In genomic region chr2:127576433-127577207, GRCh38 we compare ENCODE assay signal across 9 cellular contexts. TPM values are rescaled to one million over a fixed set of nuclear protein-coding genes. Genes with fewer than 3 reads are reported as not detected.
DNase-seq lines count a peak whose midpoint lies in the region; ATAC-seq and TF ChIP-seq lines count a peak whose summit lies in the region.
"Had no signal": no experiment of that assay in that cellular context is flagged by ENCODE, and none has a peak within 500 bp of the region (broad histone marks: within the 10 kb centered on the region; RNA-seq: fewer than 3 reads in every experiment).

No MANE protein-coding gene starts in this region.

- H2AFZ ChIP-seq in OCI-LY7 (ENCODE audit: low read length) = no peak overlapping the region

- H3K36me3 ChIP-seq in vagina = no peaks in the 10 kb centered on the region
- no peaks in the 10 kb centered on the region for H3K36me3 ChIP-seq in OCI-LY7 (ENCODE audit: insufficient read depth, low read length)

- no peaks in the 10 kb centered on the region for H3K79me2 ChIP-seq in OCI-LY7 (ENCODE audit: insufficient read depth, low read depth, low read length)

- H3K9me3 Mint-ChIP-seq in activated T-cell treated with anti-CD3 and anti-CD28 coated beads, Interleukin-2, amount 50 U/mL, for 4 hours = no peaks in the 10 kb centered on the region

- no peaks in the 10 kb centered on the region for H4K20me1 ChIP-seq in OCI-LY7 (ENCODE audit: insufficient read depth, low read length)

- H3K36me3 Mint-ChIP-seq in activated T-cell treated with anti-CD3 and anti-CD28 coated beads, Interleukin-2, amount 50 U/mL, for 4 hours (ENCODE audit: insufficient read depth) = no peaks in the 10 kb centered on the region

- peak; percentile 3 to 12 for DNase-seq in activated T-cell treated with anti-CD3 and anti-CD28 coated beads, Interleukin-2, amount 50 U/mL, for 48 hours
- DNase-seq in activated T-cell treated with anti-CD3 and anti-CD28 coated beads, Interleukin-2, amount 50 U/mL, for 4 hours = no peak
- DNase-seq in epidermal melanocyte (ENCODE audit: insufficient read length, low spot score) (peak; percentile 80), mesenteric fat pad (ENCODE audit: low spot score) (peak; percentile 92), vagina (ENCODE audit: extremely low spot score in 2 of 2) (peak; percentile 77 to 90), AML-193 (lab: John Stamatoyannopoulos, UW) (no peak), LoVo (ENCODE audit: low spot score) (no peak), OCI-LY7 (ENCODE audit: low spot score) (no peak)

- TF ChIP-seq CTCF in vagina (IDR thresholded peaks at IDR 0.05) = no peak
- no peak for TF ChIP-seq CTCF in OCI-LY7 (conservative IDR thresholded peaks at IDR 0.05; ENCODE audit: low read length)

- H3K9me3 ChIP-seq in vagina (no peaks in the 10 kb centered on the region), OCI-LY7 (ENCODE audit: low read length) (no peaks in the 10 kb centered on the region)

- no peak overlapping the region for H3K4me3 ChIP-seq in vagina
- H3K4me3 ChIP-seq in OCI-LY7 (ENCODE audit: low read depth, low read length, poor library complexity, severe bottlenecking) = no peak overlapping the region

- H3K27me3 Mint-ChIP-seq in activated T-cell treated with anti-CD3 and anti-CD28 coated beads, Interleukin-2, amount 50 U/mL, for 4 hours (ENCODE audit: low read depth) = peaks cover 3% of the 10 kb centered on the region

- no peaks in the 10 kb centered on the region for H3K9me2 ChIP-seq in OCI-LY7 (ENCODE audit: insufficient read depth, low read length)

- no peaks in the 10 kb centered on the region for H3K27me3 ChIP-seq in vagina

- TF ChIP-seq POLR2A in vagina (IDR thresholded peaks at IDR 0.05) = no peak

- no peak overlapping the region for H3K4me3 Mint-ChIP-seq in activated T-cell treated with anti-CD3 and anti-CD28 coated beads, Interleukin-2, amount 50 U/mL, for 4 hours

- no peak overlapping the region for H3K4me2 ChIP-seq in OCI-LY7 (ENCODE audit: low read length)

- H3K27ac ChIP-seq in vagina (no peak overlapping the region), OCI-LY7 (ENCODE audit: low read depth, low read length, poor library complexity, severe bottlenecking) (no peak overlapping the region)
- H3K27ac ChIP-seq: C4-2B had no signal

- POLR2A ChIA-PET in OCI-LY7 (lab: Charles Lee) = interaction anchor here (1.1 to 2.2 kb wide), 2 partner anchors 60 to 63 kb away, joined by 3 to 8 read pairs; no protein-coding TSS in a partner anchor

- peaks cover 15% of the 10 kb centered on the region for H3K4me1 Mint-ChIP-seq in activated T-cell treated with anti-CD3 and anti-CD28 coated beads, Interleukin-2, amount 50 U/mL, for 4 hours (ENCODE audit: low read depth)

- intact Hi-C loops in vagina (cut with DNase I) = no loop called here
- intact Hi-C loops in OCI-LY7 (cut with micrococcal nuclease; ENCODE audit: unreplicated experiment) = loop anchor here (5.0 kb wide), 1 partner anchor 126 kb away; the partner anchor contains the start of gene SFT2D3

- no TSS peak for BruUV-seq in OCI-LY7 (replicated peaks; lab: Mats Ljungman, UMichigan)

- ATAC-seq in activated T-cell treated with anti-CD3 and anti-CD28 coated beads, Interleukin-2, amount 50 U/mL, for 4 hours = no peak

- H3K4me1 ChIP-seq in vagina (peaks cover 12% of the 10 kb centered on the region), OCI-LY7 (ENCODE audit: insufficient read depth, low read length, poor library complexity, severe bottlenecking) (peaks cover 16% of the 10 kb centered on the region)

- CTCF ChIA-PET in OCI-LY7 (lab: Charles Lee; ENCODE audit: unreplicated experiment) = interaction anchor here (0.5 to 2.3 kb wide), 2 partner anchors 11 to 15 kb away, joined by 6 to 13 read pairs; no protein-coding TSS in a partner anchor

RNA-seq across cellular contexts. Expression of gene MYO7B, which starts 41.1 kb away (rescaled TPM):
- total RNA-seq in activated T-cell treated with anti-CD3 and anti-CD28 coated beads, Interleukin-2, amount 50 U/mL, for 4 hours = under 1 TPM; 0.16 to 0.68 (median 0.63) TPM
- total RNA-seq in mesenteric fat pad (2.1 TPM), vagina (not detected), OCI-LY7 (2022) (3.3 and 3.7 TPM in 2 replicates)
- not detected in 2 replicates for total RNA-seq in OCI-LY7 (2014; rRNA removed; shearing (Covaris generic))

RNA-seq across cellular contexts. Expression of gene IWS1, which starts 50.3 kb away (rescaled TPM):
- total RNA-seq in activated T-cell treated with anti-CD3 and anti-CD28 coated beads, Interleukin-2, amount 50 U/mL, for 4 hours = 10 to 100 TPM; 49.8 to 57.8 (median 55.2) TPM
- total RNA-seq in mesenteric fat pad = 39.1 TPM
- total RNA-seq in vagina = 40.8 TPM
- 49.2 and 70.4 TPM in 2 replicates for total RNA-seq in OCI-LY7 (2014; rRNA removed; shearing (Covaris generic))
- total RNA-seq in OCI-LY7 (2022) = 56.5 and 56.9 TPM in 2 replicates

Comparison
In these comparisons a context has a peak if more than half of its experiments do, and no peak if none do; other contexts are left out.
1. DNase-seq: peak in activated T-cell treated with anti-CD3 and anti-CD28 coated beads, Interleukin-2, amount 50 U/mL, for 48 hours (2 of 2), epidermal melanocyte (single experiment), mesenteric fat pad (single experiment) and vagina (2 of 2); none in activated T-cell treated with anti-CD3 and anti-CD28 coated beads, Interleukin-2, amount 50 U/mL, for 4 hours (single experiment), AML-193 (0 of 2), LoVo (single experiment) and OCI-LY7 (single experiment).